ENCODE assay signal across 23 cellular contexts in the genomic region with DNA sequence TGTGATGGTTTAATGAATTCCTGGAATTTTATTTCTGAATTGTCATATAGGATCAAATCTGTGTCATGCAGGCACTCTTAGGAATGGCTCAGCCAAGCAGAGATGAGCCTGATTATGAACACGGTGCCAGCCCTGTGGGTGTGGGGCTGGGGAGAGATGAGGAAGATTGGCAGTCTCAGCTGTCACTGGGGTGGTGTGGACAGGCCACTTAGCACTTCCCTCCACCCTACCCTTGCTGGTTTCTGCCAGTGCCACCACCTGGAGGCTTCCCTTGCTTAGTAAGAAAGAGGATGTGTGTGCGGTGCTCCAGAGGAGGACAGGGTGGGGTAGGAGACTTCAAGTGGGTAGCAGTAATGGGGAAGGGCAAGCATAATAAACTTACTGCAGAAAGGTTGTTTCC.
DNase-seq lines count a peak whose midpoint lies in the region; ATAC-seq, FAIRE-seq and TF ChIP-seq lines count a peak whose summit lies in the region.
"Had no signal": no experiment of that assay in that cellular context is flagged by ENCODE, and none has a peak within 500 bp of the region (broad histone marks: within the 10 kb centered on the region; RNA-seq: fewer than 3 reads in every experiment).

No MANE protein-coding gene starts in this region.

- H3K79me1 ChIP-seq in IMR-90 (ENCODE audit: low read depth in 1 of 2, low read length in 2 of 2) (no peaks in the 10 kb centered on the region), neuronal stem cell (ENCODE audit: low read depth, low read length) (no peaks in the 10 kb centered on the region)

- no peaks in the 10 kb centered on the region for H3K79me2 ChIP-seq in HepG2 (ENCODE audit: insufficient read depth, low read length)

- H2BK120ac ChIP-seq in IMR-90 (ENCODE audit: low read depth, low read length): no peak overlapping the region
- no peak overlapping the region for H2BK120ac ChIP-seq in neuronal stem cell (ENCODE audit: low read depth, low read length)

- no peaks in the 10 kb centered on the region for H3K27me3 ChIP-seq in IMR-90 (ENCODE audit: control insufficient read depth, insufficient read depth, low read length)
- no peaks in the 10 kb centered on the region for H3K27me3 ChIP-seq in heart right ventricle
- no peaks in the 10 kb centered on the region for H3K27me3 ChIP-seq in neuronal stem cell (ENCODE audit: control insufficient read depth in 3 of 3, insufficient read depth in 3 of 3, low read depth in 1 of 3, low read length in 3 of 3)
- H3K27me3 ChIP-seq in HepG2 (ENCODE audit: control insufficient read depth in 1 of 2, insufficient read depth in 2 of 2, low read length in 2 of 2): 0 out of 5 replicates have a peak, but pooled peaks cover 0 to 3% of the 10 kb centered on the region in 2 experiments

- DNase-seq in IMR-90: no peak
- DNase-seq in RPMI8226: peak; percentile 38
- DNase-seq in heart right ventricle: peak in 1 of 2 donors; percentile 20
- no peak for DNase-seq in neuronal stem cell (ENCODE audit: low spot score)
- no peak for DNase-seq in HepG2 (ENCODE audit: low spot score)
- no peak for DNase-seq in NCI-H2196 (lab: John Stamatoyannopoulos, UW; ENCODE audit: unreplicated experiment)
- DNase-seq: C1 segment of cervical spinal cord; CD4-positive, alpha-beta memory T cell; COR-L47; DMS53; HCEC 1CT; NCI-H1092 treated with DMSO at 0.1 percent for 48 hours; NCI-H1436; NCI-H187 treated with DMSO at 0.1 percent for 48 hours; NCI-H446 treated with DMSO at 0.1 percent for 48 hours; NCI-H82; NK-92 treated with Interleukin-12 subunit alpha and Interleukin-12 subunit beta, amount 100 ng/mL, for 24 hours; PC-3; SHP77 had no signal

- no peak overlapping the region for H3K4ac ChIP-seq in IMR-90 (ENCODE audit: low read depth, low read length)
- no peak overlapping the region for H3K4ac ChIP-seq in neuronal stem cell (ENCODE audit: low read length)

- H2BK20ac ChIP-seq in IMR-90 (ENCODE audit: low read depth, low read length): no peak overlapping the region

- H3K9ac ChIP-seq in IMR-90 (ENCODE audit: low read depth, low read length) (no peak overlapping the region), neuronal stem cell (ENCODE audit: low read depth, low read length, poor library complexity) (no peak overlapping the region), HepG2 (ENCODE audit: insufficient read depth, low read depth, low read length) (no peak overlapping the region)
- H3K9ac ChIP-seq: KMS-11 had no signal

- no peak overlapping the region for H2BK12ac ChIP-seq in neuronal stem cell (ENCODE audit: low read length)

- TF ChIP-seq CTCF in IMR-90 (conservative IDR thresholded peaks at IDR 0.05; ENCODE audit: low read depth, low read length) (no peak), heart right ventricle (IDR thresholded peaks at IDR 0.05) (no peak), HepG2 (CRISPR knock-in tag; IDR thresholded peaks at IDR 0.05) (no peak)

- H3K36me3 ChIP-seq in IMR-90 (ENCODE audit: control insufficient read depth, insufficient read depth, low read length) (no peaks in the 10 kb centered on the region), heart right ventricle (no peaks in the 10 kb centered on the region), neuronal stem cell (replicated peaks in 1 of 2; ENCODE audit: control insufficient read depth in 2 of 2, insufficient read depth in 2 of 2, low read length in 2 of 2) (no peaks in the 10 kb centered on the region), HepG2 (replicated peaks in 1 of 2; ENCODE audit: control insufficient read depth in 1 of 2, insufficient read depth in 2 of 2, low read length in 2 of 2) (no peaks in the 10 kb centered on the region)

- H3K4me3 ChIP-seq in IMR-90 (ENCODE audit: insufficient read depth, low read depth, low read length) (no peak overlapping the region), heart right ventricle (no peak overlapping the region), neuronal stem cell (ENCODE audit: low read length in 2 of 2) (peak overlapping the region in 1 of 2 donors; percentile 30), HepG2 (replicated peaks in 1 of 3; ENCODE audit: insufficient read depth in 1 of 3, low read depth in 2 of 3, low read length in 3 of 3) (no peak overlapping the region)

- WGBS in IMR-90 (ENCODE audit: extremely low coverage in 2 of 2, insufficient read length in 1 of 2), 2 experiments: no CpG with 5 or more reads among the region's 2 CpGs
- 42 to 63% methylated on average over 2 of the region's 2 CpGs for WGBS in heart right ventricle, 2 donors
- WGBS in neuronal stem cell (ENCODE audit: extremely low coverage in 2 of 2, insufficient read length in 2 of 2, insufficient replicate concordance in 1 of 2), 2 donors: no CpG with 5 or more reads among the region's 2 CpGs
- WGBS in HepG2 (ENCODE audit: low lambda C conversion rate): 90% methylated on average over 2 of the region's 2 CpGs

- dilution Hi-C loops in IMR-90 (cut with HindIII; ENCODE audit: low sequenced_read_pairs, unreplicated experiment): no loop called here

- H4K91ac ChIP-seq in IMR-90 (ENCODE audit: insufficient read depth, low read depth, low read length): no peak overlapping the region
- H4K91ac ChIP-seq in neuronal stem cell (ENCODE audit: low read depth, low read length, poor library complexity): no peak overlapping the region

- no peaks in the 10 kb centered on the region for H3K9me3 ChIP-seq in IMR-90 (ENCODE audit: control insufficient read depth, insufficient read depth, low read length)
- peaks cover 0 to 3% (median 0%) of the 10 kb centered on the region in 11 donors for H3K9me3 ChIP-seq in heart right ventricle
- no peaks in the 10 kb centered on the region for H3K9me3 ChIP-seq in neuronal stem cell (replicated peaks in 1 of 2; ENCODE audit: control insufficient read depth in 2 of 2, insufficient read depth in 1 of 2, low read depth in 1 of 2, low read length in 2 of 2)
- no peaks in the 10 kb centered on the region for H3K9me3 ChIP-seq in HepG2 (ENCODE audit: low read length)

- H4K20me1 ChIP-seq in IMR-90 (ENCODE audit: insufficient read depth, low read length) (no peaks in the 10 kb centered on the region), HepG2 (ENCODE audit: insufficient read depth, low read length) (no peaks in the 10 kb centered on the region)

- no peak overlapping the region for H3K27ac ChIP-seq in IMR-90 (ENCODE audit: insufficient read depth, low read length)
- no peak overlapping the region for H3K27ac ChIP-seq in heart right ventricle
- no peak overlapping the region for H3K27ac ChIP-seq in neuronal stem cell (replicated peaks; ENCODE audit: low read length)
- no peak overlapping the region for H3K27ac ChIP-seq in HepG2 (ENCODE audit: extremely low read length, insufficient read depth, low read length)
- H3K27ac ChIP-seq: KMS-11 had no signal

- no peak overlapping the region for H3K56ac ChIP-seq in IMR-90 (ENCODE audit: extremely low read depth, insufficient read depth, low read length)

- H3K4me1 ChIP-seq in IMR-90 (ENCODE audit: control insufficient read depth, insufficient read depth, low read length): peaks cover 3% of the 10 kb centered on the region; the same call in 1 of the 2 replicates
- H3K4me1 ChIP-seq in heart right ventricle: peaks cover 0 to 39% (median 5%) of the 10 kb centered on the region in 9 donors
- peaks cover 0 to 16% of the 10 kb centered on the region in 2 donors for H3K4me1 ChIP-seq in neuronal stem cell (ENCODE audit: control insufficient read depth in 2 of 2, insufficient read depth in 1 of 2, low read depth in 1 of 2, low read length in 2 of 2)
- H3K4me1 ChIP-seq in HepG2 (ENCODE audit: insufficient read depth, low read length): no peaks in the 10 kb centered on the region

- no peak overlapping the region for H2AK5ac ChIP-seq in IMR-90 (ENCODE audit: low read depth, low read length)
- no peak overlapping the region for H2AK5ac ChIP-seq in neuronal stem cell (ENCODE audit: low read depth, low read length)

- H4K5ac ChIP-seq in IMR-90 (ENCODE audit: low read depth, low read length): no peak overlapping the region

- H3K4me2 ChIP-seq in IMR-90 (ENCODE audit: low read depth, low read length) (no peak overlapping the region), neuronal stem cell (ENCODE audit: insufficient read depth, low read length, poor library complexity, severe bottlenecking) (no peak overlapping the region), HepG2 (ENCODE audit: low read depth, low read length) (no peak overlapping the region)
- H3K4me2 ChIP-seq: KMS-11 had no signal

- H4K8ac ChIP-seq in IMR-90 (ENCODE audit: low read depth in 2 of 2, low read length in 2 of 2): no peak overlapping the region
- no peak overlapping the region for H4K8ac ChIP-seq in neuronal stem cell (ENCODE audit: low read depth, low read length)

- H3K18ac ChIP-seq in IMR-90 (ENCODE audit: low read depth, low read length) (no peak overlapping the region), neuronal stem cell (ENCODE audit: low read length) (no peak overlapping the region)

- no peak overlapping the region for H3K23ac ChIP-seq in IMR-90 (ENCODE audit: low read depth, low read length)
- no peak overlapping the region for H3K23ac ChIP-seq in neuronal stem cell (ENCODE audit: low read depth, low read length, poor library complexity)

- TF ChIP-seq RAD21 in IMR-90 (IDR thresholded peaks at IDR 0.05; ENCODE audit: low read length) (no peak), HepG2 (CRISPR knock-in tag; IDR thresholded peaks at IDR 0.05) (no peak)

- intact Hi-C loops in IMR-90 (cut with micrococcal nuclease): loop anchor here (10.0 kb wide), 1 partner anchor 145 kb away; no protein-coding TSS in a partner anchor
- intact Hi-C loops in heart right ventricle (cut with DNase I): loop anchor here in 2 of 10 donors (10.0 kb wide), 1 partner anchor 155 kb away; no protein-coding TSS in a partner anchor
- intact Hi-C loops in HepG2 (cut with micrococcal nuclease; ENCODE audit: unreplicated experiment): no loop called here

- TF ChIP-seq EP300 in HepG2 (IDR thresholded peaks at IDR 0.05; ENCODE audit: low read depth in 2 of 2, low read length in 2 of 2): no peak
- no peak for TF ChIP-seq EP300 in HepG2 (CRISPR knock-in tag; IDR thresholded peaks at IDR 0.05; ENCODE audit: borderline replicate concordance)

- no peak for FAIRE-seq in HepG2 (lab: Jason Lieb, UNC)
- FAIRE-seq: G401.6, H1 had no signal

- CTCF ChIA-PET in IMR-90 (lab: Yijun Ruan, JAX): interaction anchor here (0.6 kb wide), 1 partner anchor 168 kb away, joined by 3 read pairs; no protein-coding TSS in a partner anchor
- CTCF ChIA-PET in HepG2 (lab: Yijun Ruan, JAX; ENCODE audit: low intra/inter-chr PET ratio, low total read pairs): no interaction called here

- H2AFZ ChIP-seq in IMR-90 (replicated peaks; ENCODE audit: low read length, poor library complexity): no peak overlapping the region
- H2AFZ ChIP-seq in neuronal stem cell (ENCODE audit: low read length): no peak overlapping the region
- no peak overlapping the region for H2AFZ ChIP-seq in HepG2 (ENCODE audit: low read length)

- H2BK15ac ChIP-seq in IMR-90 (ENCODE audit: low read depth, low read length) (no peak overlapping the region), neuronal stem cell (ENCODE audit: low read length) (no peak overlapping the region)

- H3K14ac ChIP-seq in IMR-90 (replicated peaks; ENCODE audit: low read depth, low read length) (no peak overlapping the region), neuronal stem cell (ENCODE audit: low read length) (peak overlapping the region; percentile 5)

- peaks cover 7% of the 10 kb centered on the region; the same call in 1 of the 2 replicates for H3K9me1 ChIP-seq in IMR-90 (ENCODE audit: insufficient read depth, low read length)

- H2BK5ac ChIP-seq in IMR-90 (ENCODE audit: low read depth, low read length, poor library complexity, severe bottlenecking): no peak overlapping the region
- H2BK5ac ChIP-seq in neuronal stem cell (ENCODE audit: low read length): no peak overlapping the region

- ATAC-seq in IMR-90 (ENCODE audit: low read depth) (no peak), heart right ventricle (peak in 6 of 8 donors; percentile 21 to 72 (median 54)), HepG2 (no peak), GM19035 (IDR thresholded peaks at IDR 0.05; ENCODE audit: unreplicated experiment) (no peak)
- ATAC-seq: PC-3 had no signal

- in situ Hi-C loops in IMR-90 (cut with MboI; ENCODE audit: low sequenced_read_pairs) (no loop called here), HepG2 (cut with HindIII; ENCODE audit: extremely low pct_ligation_motif_present, low pct_unique_long_range_greater_than_20kb) (no loop called here)

- peak overlapping the region; percentile 31 for H2AK9ac ChIP-seq in IMR-90 (replicated peaks; ENCODE audit: low read depth, low read length, poor library complexity)

- BruUV-seq in IMR-90 (replicated peaks; lab: Mats Ljungman, UMichigan): no TSS peak
- no TSS peak for BruUV-seq in HepG2 (replicated peaks; lab: Mats Ljungman, UMichigan)

- POLR2A ChIA-PET in IMR-90 (lab: Charles Lee; ENCODE audit: unreplicated experiment): no interaction called here
- POLR2A ChIA-PET in HepG2 (lab: Yijun Ruan, JAX): no interaction called here

- no peak for TF ChIP-seq POLR2A in IMR-90 (IDR thresholded peaks at IDR 0.05; ENCODE audit: low read depth, low read length)
- TF ChIP-seq POLR2A in HepG2 (IDR thresholded peaks at IDR 0.05; ENCODE audit: insufficient read depth in 1 of 2, low read depth in 2 of 2, low read length in 2 of 2): no peak

Comparison
In these comparisons a context has a peak if more than half of its experiments do, and no peak if none do; other contexts are left out.
1. ATAC-seq: peak in heart right ventricle (6 of 8); none in IMR-90 (single experiment), HepG2 (single experiment) and GM19035 (single experiment).